Comparison of ENCODE assay signal across 1 cellular context in the genomic region with DNA sequence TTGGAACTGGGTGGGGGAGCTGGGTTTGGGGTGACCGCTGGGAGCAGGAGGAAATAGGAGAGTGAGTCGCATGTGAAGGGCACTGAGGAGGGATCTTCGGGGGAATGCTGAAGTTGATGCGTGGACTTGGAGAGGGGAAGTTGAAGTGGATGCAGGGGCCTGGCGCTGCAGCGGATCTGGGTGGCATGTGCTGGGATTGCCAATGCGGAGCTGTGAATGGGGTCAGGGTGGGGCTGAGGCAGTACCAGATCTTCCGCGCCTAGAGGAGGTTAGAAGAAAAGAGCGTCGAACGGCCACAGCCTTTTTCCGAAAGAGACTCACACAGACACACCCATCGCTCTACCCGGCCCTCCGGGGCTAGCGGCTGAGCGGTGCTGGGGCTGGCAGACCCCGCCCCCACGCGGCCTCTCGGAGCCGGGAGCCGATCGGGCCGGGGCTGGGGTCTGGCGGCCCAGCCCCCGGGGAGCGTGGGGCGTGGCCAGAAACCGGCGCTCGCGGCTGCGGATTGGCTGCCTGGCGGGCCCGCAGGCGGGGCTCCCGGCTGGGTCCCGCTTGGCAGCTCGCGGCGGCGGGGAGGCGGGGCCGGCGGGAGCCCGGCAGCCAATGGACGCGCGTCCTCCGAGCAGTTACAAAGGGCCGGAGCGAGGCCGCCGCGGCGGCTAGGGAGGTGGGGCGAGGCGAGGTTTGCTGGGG.
A peak's percentile ranks its signal among the peaks of the same experiment; 100 is the strongest.
TF ChIP-seq lines count a peak whose summit lies in the region.

A gene (plus strand): TSS at position 655 of the 693 bp plus-strand sequence. CDS start 93 bp downstream, outside the sequence.

TF ChIP-seq in K562, 482 proteins besides CTCF, POLR2A, EP300 and RAD21 (continued from another document and continues in another):
- TF ChIP-seq, protein P1, sequence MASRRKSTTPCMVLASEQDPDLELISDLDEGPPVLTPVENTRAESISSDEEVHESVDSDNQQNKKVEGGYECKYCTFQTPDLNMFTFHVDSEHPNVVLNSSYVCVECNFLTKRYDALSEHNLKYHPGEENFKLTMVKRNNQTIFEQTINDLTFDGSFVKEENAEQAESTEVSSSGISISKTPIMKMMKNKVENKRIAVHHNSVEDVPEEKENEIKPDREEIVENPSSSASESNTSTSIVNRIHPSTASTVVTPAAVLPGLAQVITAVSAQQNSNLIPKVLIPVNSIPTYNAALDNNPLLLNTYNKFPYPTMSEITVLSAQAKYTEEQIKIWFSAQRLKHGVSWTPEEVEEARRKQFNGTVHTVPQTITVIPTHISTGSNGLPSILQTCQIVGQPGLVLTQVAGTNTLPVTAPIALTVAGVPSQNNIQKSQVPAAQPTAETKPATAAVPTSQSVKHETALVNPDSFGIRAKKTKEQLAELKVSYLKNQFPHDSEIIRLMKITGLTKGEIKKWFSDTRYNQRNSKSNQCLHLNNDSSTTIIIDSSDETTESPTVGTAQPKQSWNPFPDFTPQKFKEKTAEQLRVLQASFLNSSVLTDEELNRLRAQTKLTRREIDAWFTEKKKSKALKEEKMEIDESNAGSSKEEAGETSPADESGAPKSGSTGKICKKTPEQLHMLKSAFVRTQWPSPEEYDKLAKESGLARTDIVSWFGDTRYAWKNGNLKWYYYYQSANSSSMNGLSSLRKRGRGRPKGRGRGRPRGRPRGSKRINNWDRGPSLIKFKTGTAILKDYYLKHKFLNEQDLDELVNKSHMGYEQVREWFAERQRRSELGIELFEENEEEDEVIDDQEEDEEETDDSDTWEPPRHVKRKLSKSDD (conservative IDR thresholded peaks at IDR 0.05; ENCODE audit: low read length), result no peak
- TF ChIP-seq, protein P2, sequence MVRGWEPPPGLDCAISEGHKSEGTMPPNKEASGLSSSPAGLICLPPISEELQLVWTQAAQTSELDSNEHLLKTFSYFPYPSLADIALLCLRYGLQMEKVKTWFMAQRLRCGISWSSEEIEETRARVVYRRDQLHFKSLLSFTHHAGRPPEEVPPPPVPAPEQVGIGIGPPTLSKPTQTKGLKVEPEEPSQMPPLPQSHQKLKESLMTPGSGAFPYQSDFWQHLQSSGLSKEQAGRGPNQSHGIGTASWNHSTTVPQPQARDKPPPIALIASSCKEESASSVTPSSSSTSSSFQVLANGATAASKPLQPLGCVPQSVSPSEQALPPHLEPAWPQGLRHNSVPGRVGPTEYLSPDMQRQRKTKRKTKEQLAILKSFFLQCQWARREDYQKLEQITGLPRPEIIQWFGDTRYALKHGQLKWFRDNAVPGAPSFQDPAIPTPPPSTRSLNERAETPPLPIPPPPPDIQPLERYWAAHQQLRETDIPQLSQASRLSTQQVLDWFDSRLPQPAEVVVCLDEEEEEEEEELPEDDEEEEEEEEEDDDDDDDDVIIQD (CRISPR knock-in tag; IDR thresholded peaks at IDR 0.05), result no peak
- TF ChIP-seq ZBTB17 (CRISPR knock-in tag; IDR thresholded peaks at IDR 0.05), result peak; percentile 73
- TF ChIP-seq PML (IDR thresholded peaks at IDR 0.05; ENCODE audit: low read length), result no peak
- no peak for TF ChIP-seq SREBF2 (CRISPR knock-in tag; IDR thresholded peaks at IDR 0.05)
- TF ChIP-seq, protein P3, sequence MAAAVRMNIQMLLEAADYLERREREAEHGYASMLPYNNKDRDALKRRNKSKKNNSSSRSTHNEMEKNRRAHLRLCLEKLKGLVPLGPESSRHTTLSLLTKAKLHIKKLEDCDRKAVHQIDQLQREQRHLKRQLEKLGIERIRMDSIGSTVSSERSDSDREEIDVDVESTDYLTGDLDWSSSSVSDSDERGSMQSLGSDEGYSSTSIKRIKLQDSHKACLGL (CRISPR knock-in tag; IDR thresholded peaks at IDR 0.05; ENCODE audit: borderline replicate concordance, poor library complexity, severe bottlenecking), result no peak
- no peak for TF ChIP-seq ZNF384 (IDR thresholded peaks at IDR 0.05; ENCODE audit: low read depth, low read length)
- no peak for TF ChIP-seq TGIF2 (CRISPR knock-in tag; IDR thresholded peaks at IDR 0.05)
- peak; percentile 56; the same call in 1 of the 2 replicates for TF ChIP-seq CC2D1A (IDR thresholded peaks at IDR 0.05)
- TF ChIP-seq, protein P4, sequence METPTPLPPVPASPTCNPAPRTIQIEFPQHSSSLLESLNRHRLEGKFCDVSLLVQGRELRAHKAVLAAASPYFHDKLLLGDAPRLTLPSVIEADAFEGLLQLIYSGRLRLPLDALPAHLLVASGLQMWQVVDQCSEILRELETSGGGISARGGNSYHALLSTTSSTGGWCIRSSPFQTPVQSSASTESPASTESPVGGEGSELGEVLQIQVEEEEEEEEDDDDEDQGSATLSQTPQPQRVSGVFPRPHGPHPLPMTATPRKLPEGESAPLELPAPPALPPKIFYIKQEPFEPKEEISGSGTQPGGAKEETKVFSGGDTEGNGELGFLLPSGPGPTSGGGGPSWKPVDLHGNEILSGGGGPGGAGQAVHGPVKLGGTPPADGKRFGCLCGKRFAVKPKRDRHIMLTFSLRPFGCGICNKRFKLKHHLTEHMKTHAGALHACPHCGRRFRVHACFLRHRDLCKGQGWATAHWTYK (CRISPR knock-in tag; IDR thresholded peaks at IDR 0.05), result no peak; the same call in 1 of the 2 replicates
- peak; percentile 78 for TF ChIP-seq SMARCE1 (IDR thresholded peaks at IDR 0.05)
- peak; percentile 36; the same call in 1 of the 2 replicates for TF ChIP-seq DPF2 (IDR thresholded peaks at IDR 0.05)
- TF ChIP-seq GTF2E2 (tag; IDR thresholded peaks at IDR 0.05), result no peak
- TF ChIP-seq, protein P5, sequence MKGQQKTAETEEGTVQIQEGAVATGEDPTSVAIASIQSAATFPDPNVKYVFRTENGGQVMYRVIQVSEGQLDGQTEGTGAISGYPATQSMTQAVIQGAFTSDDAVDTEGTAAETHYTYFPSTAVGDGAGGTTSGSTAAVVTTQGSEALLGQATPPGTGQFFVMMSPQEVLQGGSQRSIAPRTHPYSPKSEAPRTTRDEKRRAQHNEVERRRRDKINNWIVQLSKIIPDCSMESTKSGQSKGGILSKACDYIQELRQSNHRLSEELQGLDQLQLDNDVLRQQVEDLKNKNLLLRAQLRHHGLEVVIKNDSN (CRISPR knock-in tag; IDR thresholded peaks at IDR 0.05), result no peak
- peak; percentile 3 for TF ChIP-seq FOS (IDR thresholded peaks at IDR 0.05; ENCODE audit: extremely low read depth, insufficient read length)
- TF ChIP-seq, protein P6, sequence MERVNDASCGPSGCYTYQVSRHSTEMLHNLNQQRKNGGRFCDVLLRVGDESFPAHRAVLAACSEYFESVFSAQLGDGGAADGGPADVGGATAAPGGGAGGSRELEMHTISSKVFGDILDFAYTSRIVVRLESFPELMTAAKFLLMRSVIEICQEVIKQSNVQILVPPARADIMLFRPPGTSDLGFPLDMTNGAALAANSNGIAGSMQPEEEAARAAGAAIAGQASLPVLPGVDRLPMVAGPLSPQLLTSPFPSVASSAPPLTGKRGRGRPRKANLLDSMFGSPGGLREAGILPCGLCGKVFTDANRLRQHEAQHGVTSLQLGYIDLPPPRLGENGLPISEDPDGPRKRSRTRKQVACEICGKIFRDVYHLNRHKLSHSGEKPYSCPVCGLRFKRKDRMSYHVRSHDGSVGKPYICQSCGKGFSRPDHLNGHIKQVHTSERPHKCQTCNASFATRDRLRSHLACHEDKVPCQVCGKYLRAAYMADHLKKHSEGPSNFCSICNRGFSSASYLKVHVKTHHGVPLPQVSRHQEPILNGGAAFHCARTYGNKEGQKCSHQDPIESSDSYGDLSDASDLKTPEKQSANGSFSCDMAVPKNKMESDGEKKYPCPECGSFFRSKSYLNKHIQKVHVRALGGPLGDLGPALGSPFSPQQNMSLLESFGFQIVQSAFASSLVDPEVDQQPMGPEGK (CRISPR knock-in tag; IDR thresholded peaks at IDR 0.05; ENCODE audit: borderline replicate concordance), result no peak
- TF ChIP-seq, protein P7, sequence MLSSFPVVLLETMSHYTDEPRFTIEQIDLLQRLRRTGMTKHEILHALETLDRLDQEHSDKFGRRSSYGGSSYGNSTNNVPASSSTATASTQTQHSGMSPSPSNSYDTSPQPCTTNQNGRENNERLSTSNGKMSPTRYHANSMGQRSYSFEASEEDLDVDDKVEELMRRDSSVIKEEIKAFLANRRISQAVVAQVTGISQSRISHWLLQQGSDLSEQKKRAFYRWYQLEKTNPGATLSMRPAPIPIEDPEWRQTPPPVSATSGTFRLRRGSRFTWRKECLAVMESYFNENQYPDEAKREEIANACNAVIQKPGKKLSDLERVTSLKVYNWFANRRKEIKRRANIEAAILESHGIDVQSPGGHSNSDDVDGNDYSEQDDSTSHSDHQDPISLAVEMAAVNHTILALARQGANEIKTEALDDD (IDR thresholded peaks at IDR 0.05), result no peak
- TF ChIP-seq SOX6 (IDR thresholded peaks at IDR 0.05), result no peak
- no peak for TF ChIP-seq ZNF253 (CRISPR knock-in tag; conservative IDR thresholded peaks at IDR 0.05)
- TF ChIP-seq, protein P8, sequence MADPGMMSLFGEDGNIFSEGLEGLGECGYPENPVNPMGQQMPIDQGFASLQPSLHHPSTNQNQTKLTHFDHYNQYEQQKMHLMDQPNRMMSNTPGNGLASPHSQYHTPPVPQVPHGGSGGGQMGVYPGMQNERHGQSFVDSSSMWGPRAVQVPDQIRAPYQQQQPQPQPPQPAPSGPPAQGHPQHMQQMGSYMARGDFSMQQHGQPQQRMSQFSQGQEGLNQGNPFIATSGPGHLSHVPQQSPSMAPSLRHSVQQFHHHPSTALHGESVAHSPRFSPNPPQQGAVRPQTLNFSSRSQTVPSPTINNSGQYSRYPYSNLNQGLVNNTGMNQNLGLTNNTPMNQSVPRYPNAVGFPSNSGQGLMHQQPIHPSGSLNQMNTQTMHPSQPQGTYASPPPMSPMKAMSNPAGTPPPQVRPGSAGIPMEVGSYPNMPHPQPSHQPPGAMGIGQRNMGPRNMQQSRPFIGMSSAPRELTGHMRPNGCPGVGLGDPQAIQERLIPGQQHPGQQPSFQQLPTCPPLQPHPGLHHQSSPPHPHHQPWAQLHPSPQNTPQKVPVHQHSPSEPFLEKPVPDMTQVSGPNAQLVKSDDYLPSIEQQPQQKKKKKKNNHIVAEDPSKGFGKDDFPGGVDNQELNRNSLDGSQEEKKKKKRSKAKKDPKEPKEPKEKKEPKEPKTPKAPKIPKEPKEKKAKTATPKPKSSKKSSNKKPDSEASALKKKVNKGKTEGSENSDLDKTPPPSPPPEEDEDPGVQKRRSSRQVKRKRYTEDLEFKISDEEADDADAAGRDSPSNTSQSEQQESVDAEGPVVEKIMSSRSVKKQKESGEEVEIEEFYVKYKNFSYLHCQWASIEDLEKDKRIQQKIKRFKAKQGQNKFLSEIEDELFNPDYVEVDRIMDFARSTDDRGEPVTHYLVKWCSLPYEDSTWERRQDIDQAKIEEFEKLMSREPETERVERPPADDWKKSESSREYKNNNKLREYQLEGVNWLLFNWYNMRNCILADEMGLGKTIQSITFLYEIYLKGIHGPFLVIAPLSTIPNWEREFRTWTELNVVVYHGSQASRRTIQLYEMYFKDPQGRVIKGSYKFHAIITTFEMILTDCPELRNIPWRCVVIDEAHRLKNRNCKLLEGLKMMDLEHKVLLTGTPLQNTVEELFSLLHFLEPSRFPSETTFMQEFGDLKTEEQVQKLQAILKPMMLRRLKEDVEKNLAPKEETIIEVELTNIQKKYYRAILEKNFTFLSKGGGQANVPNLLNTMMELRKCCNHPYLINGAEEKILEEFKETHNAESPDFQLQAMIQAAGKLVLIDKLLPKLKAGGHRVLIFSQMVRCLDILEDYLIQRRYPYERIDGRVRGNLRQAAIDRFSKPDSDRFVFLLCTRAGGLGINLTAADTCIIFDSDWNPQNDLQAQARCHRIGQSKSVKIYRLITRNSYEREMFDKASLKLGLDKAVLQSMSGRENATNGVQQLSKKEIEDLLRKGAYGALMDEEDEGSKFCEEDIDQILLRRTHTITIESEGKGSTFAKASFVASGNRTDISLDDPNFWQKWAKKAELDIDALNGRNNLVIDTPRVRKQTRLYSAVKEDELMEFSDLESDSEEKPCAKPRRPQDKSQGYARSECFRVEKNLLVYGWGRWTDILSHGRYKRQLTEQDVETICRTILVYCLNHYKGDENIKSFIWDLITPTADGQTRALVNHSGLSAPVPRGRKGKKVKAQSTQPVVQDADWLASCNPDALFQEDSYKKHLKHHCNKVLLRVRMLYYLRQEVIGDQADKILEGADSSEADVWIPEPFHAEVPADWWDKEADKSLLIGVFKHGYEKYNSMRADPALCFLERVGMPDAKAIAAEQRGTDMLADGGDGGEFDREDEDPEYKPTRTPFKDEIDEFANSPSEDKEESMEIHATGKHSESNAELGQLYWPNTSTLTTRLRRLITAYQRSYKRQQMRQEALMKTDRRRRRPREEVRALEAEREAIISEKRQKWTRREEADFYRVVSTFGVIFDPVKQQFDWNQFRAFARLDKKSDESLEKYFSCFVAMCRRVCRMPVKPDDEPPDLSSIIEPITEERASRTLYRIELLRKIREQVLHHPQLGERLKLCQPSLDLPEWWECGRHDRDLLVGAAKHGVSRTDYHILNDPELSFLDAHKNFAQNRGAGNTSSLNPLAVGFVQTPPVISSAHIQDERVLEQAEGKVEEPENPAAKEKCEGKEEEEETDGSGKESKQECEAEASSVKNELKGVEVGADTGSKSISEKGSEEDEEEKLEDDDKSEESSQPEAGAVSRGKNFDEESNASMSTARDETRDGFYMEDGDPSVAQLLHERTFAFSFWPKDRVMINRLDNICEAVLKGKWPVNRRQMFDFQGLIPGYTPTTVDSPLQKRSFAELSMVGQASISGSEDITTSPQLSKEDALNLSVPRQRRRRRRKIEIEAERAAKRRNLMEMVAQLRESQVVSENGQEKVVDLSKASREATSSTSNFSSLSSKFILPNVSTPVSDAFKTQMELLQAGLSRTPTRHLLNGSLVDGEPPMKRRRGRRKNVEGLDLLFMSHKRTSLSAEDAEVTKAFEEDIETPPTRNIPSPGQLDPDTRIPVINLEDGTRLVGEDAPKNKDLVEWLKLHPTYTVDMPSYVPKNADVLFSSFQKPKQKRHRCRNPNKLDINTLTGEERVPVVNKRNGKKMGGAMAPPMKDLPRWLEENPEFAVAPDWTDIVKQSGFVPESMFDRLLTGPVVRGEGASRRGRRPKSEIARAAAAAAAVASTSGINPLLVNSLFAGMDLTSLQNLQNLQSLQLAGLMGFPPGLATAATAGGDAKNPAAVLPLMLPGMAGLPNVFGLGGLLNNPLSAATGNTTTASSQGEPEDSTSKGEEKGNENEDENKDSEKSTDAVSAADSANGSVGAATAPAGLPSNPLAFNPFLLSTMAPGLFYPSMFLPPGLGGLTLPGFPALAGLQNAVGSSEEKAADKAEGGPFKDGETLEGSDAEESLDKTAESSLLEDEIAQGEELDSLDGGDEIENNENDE (IDR thresholded peaks at IDR 0.05; ENCODE audit: low read depth, low read length), result no peak
- no peak for TF ChIP-seq ZNF699 (CRISPR knock-in tag; IDR thresholded peaks at IDR 0.05; ENCODE audit: insufficient replicate concordance)
- no peak for TF ChIP-seq BCL6 (CRISPR knock-in tag; IDR thresholded peaks at IDR 0.05)
- TF ChIP-seq, protein P9, sequence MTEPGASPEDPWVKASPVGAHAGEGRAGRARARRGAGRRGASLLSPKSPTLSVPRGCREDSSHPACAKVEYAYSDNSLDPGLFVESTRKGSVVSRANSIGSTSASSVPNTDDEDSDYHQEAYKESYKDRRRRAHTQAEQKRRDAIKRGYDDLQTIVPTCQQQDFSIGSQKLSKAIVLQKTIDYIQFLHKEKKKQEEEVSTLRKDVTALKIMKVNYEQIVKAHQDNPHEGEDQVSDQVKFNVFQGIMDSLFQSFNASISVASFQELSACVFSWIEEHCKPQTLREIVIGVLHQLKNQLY (CRISPR knock-in tag; conservative IDR thresholded peaks at IDR 0.05), result no peak
